In genomic region chr3:62873672-62874397, GRCh38 we compare ENCODE assay signal across 8 cellular contexts. TPM values are rescaled to one million over a fixed set of nuclear protein-coding genes. Genes with fewer than 3 reads are reported as not detected.
DNase-seq lines count a peak whose midpoint lies in the region; ATAC-seq, FAIRE-seq and TF ChIP-seq lines count a peak whose summit lies in the region.

No MANE protein-coding gene starts in this region.

- H4K20me1 ChIP-seq in GM23338 (replicated peaks; ENCODE audit: insufficient read depth): no peaks in the 10 kb centered on the region
- 0 out of 2 replicates have a peak, but pooled peaks cover 5% of the 10 kb centered on the region for H4K20me1 ChIP-seq in OCI-LY7 (ENCODE audit: insufficient read depth, low read length)
- no peaks in the 10 kb centered on the region for H4K20me1 ChIP-seq in neural cell (ENCODE audit: insufficient read depth)

- TF ChIP-seq CTCF in A549 (IDR thresholded peaks at IDR 0.05) (peak; percentile 21; the same call in 2 of the 3 replicates), GM23338 (conservative IDR thresholded peaks at IDR 0.05; ENCODE audit: low read depth in 2 of 2) (peak; percentile 66 to 80), OCI-LY7 (conservative IDR thresholded peaks at IDR 0.05; ENCODE audit: low read length) (peak; percentile 69), neural cell (IDR thresholded peaks at IDR 0.05; ENCODE audit: poor library complexity, severe bottlenecking) (peak; percentile 86)

- H3K4me2 ChIP-seq in A549: peak overlapping the region; percentile 85
- H3K4me2 ChIP-seq in GM23338: peak overlapping the region; percentile 74
- H3K4me2 ChIP-seq in OCI-LY7 (ENCODE audit: low read length): peak overlapping the region; percentile 77
- H3K4me2 ChIP-seq in neural cell (ENCODE audit: low read length): peak overlapping the region; percentile 66

- no peaks in the 10 kb centered on the region for H3F3A ChIP-seq in GM23338 (replicated peaks; ENCODE audit: low read depth)
- H3F3A ChIP-seq in neural cell (ENCODE audit: insufficient read depth, low read length, poor library complexity, severe bottlenecking): no peaks in the 10 kb centered on the region

- peak overlapping the region; percentile 91 for H3K9ac ChIP-seq in neural cell (ENCODE audit: low read length)

- BruUV-seq in OCI-LY7 (replicated peaks; lab: Mats Ljungman, UMichigan): no TSS peak

- TF ChIP-seq RAD21 in A549 (conservative IDR thresholded peaks at IDR 0.05 in 1 of 2, IDR thresholded peaks at IDR 0.05 in 1 of 2): peak in 1 of 2 experiments; percentile 27; a peak in 1 of 5 replicates
- TF ChIP-seq RAD21 in neural cell (conservative IDR thresholded peaks at IDR 0.05): peak; percentile 80

- H3K27ac Mint-ChIP-seq in GM23338: peak overlapping the region; percentile 74
- no peak overlapping the region for H3K27ac Mint-ChIP-seq in activated T-helper 2 cell treated with anti-CD3 and anti-CD28 coated beads, Interferon-gamma antibody, Interleukin-2, Interleukin-4, amounts not matched to agents 10 μg/mL and 5 μg/mL and 100 μg/mL, durations not matched to agents 14 hours and 24 hours and 36 hours

- H3K27me3 Mint-ChIP-seq in GM23338 (ENCODE audit: insufficient read depth, low read depth, poor library complexity): peaks cover 9% of the 10 kb centered on the region
- H3K27me3 Mint-ChIP-seq in activated T-helper 2 cell treated with anti-CD3 and anti-CD28 coated beads, Interferon-gamma antibody, Interleukin-2, Interleukin-4, amounts not matched to agents 10 μg/mL and 5 μg/mL and 100 μg/mL, durations not matched to agents 14 hours and 24 hours and 36 hours (ENCODE audit: low read depth): peaks cover 35% of the 10 kb centered on the region

- H3K36me3 Mint-ChIP-seq in GM23338 (ENCODE audit: low read depth): no peaks in the 10 kb centered on the region
- no peaks in the 10 kb centered on the region for H3K36me3 Mint-ChIP-seq in activated T-helper 2 cell treated with anti-CD3 and anti-CD28 coated beads, Interferon-gamma antibody, Interleukin-2, Interleukin-4, amounts not matched to agents 10 μg/mL and 5 μg/mL and 100 μg/mL, durations not matched to agents 14 hours and 24 hours and 36 hours (ENCODE audit: low read depth)

- no peaks in the 10 kb centered on the region; the same call in 2 of the 3 replicates for H3K9me3 Mint-ChIP-seq in GM23338
- H3K9me3 Mint-ChIP-seq in activated T-helper 2 cell treated with anti-CD3 and anti-CD28 coated beads, Interferon-gamma antibody, Interleukin-2, Interleukin-4, amounts not matched to agents 10 μg/mL and 5 μg/mL and 100 μg/mL, durations not matched to agents 14 hours and 24 hours and 36 hours: no peaks in the 10 kb centered on the region

- CTCF ChIA-PET in A549 (lab: Yijun Ruan, JAX) (interaction anchor here (0.7 to 1.3 kb wide), 2 partner anchors 18 to 321 kb away, joined by 3 read pairs; no protein-coding TSS in a partner anchor), OCI-LY7 (lab: Charles Lee; ENCODE audit: unreplicated experiment) (interaction anchor here (0.6 to 3.5 kb wide), 7 partner anchors 38 to 372 kb away, joined by 3 to 25 read pairs (median 6); no protein-coding TSS in a partner anchor)

- peak overlapping the region; percentile 48 for H3K4me3 ChIP-seq in A549
- H3K4me3 ChIP-seq in GM23338: peak overlapping the region; percentile 82
- peak overlapping the region; percentile 91 for H3K4me3 ChIP-seq in OCI-LY7 (ENCODE audit: low read depth, low read length, poor library complexity, severe bottlenecking)
- peak overlapping the region; percentile 86 for H3K4me3 ChIP-seq in neural cell (ENCODE audit: low read length)

- H3K9me3 ChIP-seq in A549 (no peaks in the 10 kb centered on the region), OCI-LY7 (ENCODE audit: low read length) (no peaks in the 10 kb centered on the region), neural cell (ENCODE audit: low read length) (no peaks in the 10 kb centered on the region)

- no peak for TF ChIP-seq EP300 in A549 (IDR thresholded peaks at IDR 0.05)
- TF ChIP-seq EP300 in neural cell (conservative IDR thresholded peaks at IDR 0.05; ENCODE audit: poor library complexity, severe bottlenecking): peak; percentile 34

- no peaks in the 10 kb centered on the region for H3K9me2 ChIP-seq in GM23338 (ENCODE audit: insufficient read depth)
- no peaks in the 10 kb centered on the region for H3K9me2 ChIP-seq in OCI-LY7 (ENCODE audit: insufficient read depth, low read length)
- no peaks in the 10 kb centered on the region for H3K9me2 ChIP-seq in neural cell (ENCODE audit: insufficient read depth, low read length)

- DNase-seq in A549 (ENCODE audit: low read depth in 1 of 2, low spot score in 1 of 2) (peak; percentile 10 to 13), GM23338 (ENCODE audit: low spot score) (peak; percentile 92), OCI-LY7 (ENCODE audit: low spot score) (peak; percentile 92), fibroblast of peridontal ligament (ENCODE audit: extremely low read depth) (peak; percentile 29), HUDEP-2 (lab: John Stamatoyannopoulos, UW; ENCODE audit: unreplicated experiment in 76 of 76) (no peak)
- DNase-seq in activated T-helper 2 cell treated with anti-CD3 and anti-CD28 coated beads, Interferon-gamma antibody, Interleukin-2, Interleukin-4, amounts not matched to agents 10 μg/mL and 5 μg/mL and 100 μg/mL, durations not matched to agents 14 hours and 24 hours and 36 hours (ENCODE audit: low spot score): no peak

- no peak for TF ChIP-seq POLR2A in A549 (IDR thresholded peaks at IDR 0.05; ENCODE audit: low read length)

- no peaks in the 10 kb centered on the region for H3K27me3 ChIP-seq in GM23338 (ENCODE audit: insufficient read depth)
- peaks cover 24% of the 10 kb centered on the region for H3K27me3 ChIP-seq in neural cell (ENCODE audit: insufficient read depth, low read depth, low read length)

- H3K36me3 ChIP-seq in GM23338 (ENCODE audit: insufficient read depth) (no peaks in the 10 kb centered on the region), OCI-LY7 (ENCODE audit: insufficient read depth, low read length) (no peaks in the 10 kb centered on the region), neural cell (ENCODE audit: insufficient read depth, low read length) (no peaks in the 10 kb centered on the region)

- WGBS in A549 (ENCODE audit: missing lambda C conversion rate): 2% methylated on average over 15 of the region's 56 CpGs

- no peak for FAIRE-seq in A549 (lab: Jason Lieb, UNC)

- H2AFZ ChIP-seq in GM23338 (peak overlapping the region; percentile 82; the same call in 1 of the 2 replicates), OCI-LY7 (ENCODE audit: low read length) (peak overlapping the region; percentile 22; the same call in 1 of the 2 replicates), neural cell (ENCODE audit: low read depth, low read length) (peak overlapping the region; percentile 72)

- no peaks in the 10 kb centered on the region for H3K4me1 ChIP-seq in A549
- H3K4me1 ChIP-seq in GM23338 (ENCODE audit: insufficient read depth): peaks cover 13% of the 10 kb centered on the region
- H3K4me1 ChIP-seq in OCI-LY7 (ENCODE audit: insufficient read depth, low read length, poor library complexity, severe bottlenecking): peaks cover 36% of the 10 kb centered on the region

- H3K4me1 Mint-ChIP-seq in GM23338: peaks cover 13% of the 10 kb centered on the region
- no peaks in the 10 kb centered on the region for H3K4me1 Mint-ChIP-seq in activated T-helper 2 cell treated with anti-CD3 and anti-CD28 coated beads, Interferon-gamma antibody, Interleukin-2, Interleukin-4, amounts not matched to agents 10 μg/mL and 5 μg/mL and 100 μg/mL, durations not matched to agents 14 hours and 24 hours and 36 hours (ENCODE audit: low read depth)

- ATAC-seq in A549: peak; percentile 90 to 91
- peak; percentile 79 for ATAC-seq in GM23338
- no peak for ATAC-seq in GM19023 (IDR thresholded peaks at IDR 0.05; ENCODE audit: unreplicated experiment)

- H3K79me2 ChIP-seq in GM23338 (replicated peaks; ENCODE audit: insufficient read depth) (peaks cover 20% of the 10 kb centered on the region; the same call in 1 of the 2 replicates), OCI-LY7 (ENCODE audit: insufficient read depth, low read depth, low read length) (peaks cover 29% of the 10 kb centered on the region; the same call in 1 of the 2 replicates), neural cell (replicated peaks; ENCODE audit: insufficient read depth, low read length) (peaks cover 40% of the 10 kb centered on the region)

- POLR2A ChIA-PET in A549 (lab: Yijun Ruan, JAX) (no interaction called here), OCI-LY7 (lab: Charles Lee) (interaction anchor here (0.7 to 7.5 kb wide), 23 partner anchors 10 to 354 kb away, joined by 3 to 77 read pairs (median 7); no protein-coding TSS in a partner anchor)

- H3K27ac ChIP-seq in A549 (peak overlapping the region in 1 of 2 experiments; percentile 67; a peak in 3 of 6 replicates), GM23338 (ENCODE audit: low read depth) (0 out of 2 replicates have a peak overlapping the region, but pooled peaks have one; percentile 22), OCI-LY7 (ENCODE audit: low read depth, low read length, poor library complexity, severe bottlenecking) (peak overlapping the region; percentile 84), neural cell (ENCODE audit: low read length) (peak overlapping the region; percentile 87)

- intact Hi-C loops in OCI-LY7 (cut with micrococcal nuclease; ENCODE audit: unreplicated experiment): loop anchor here (1.0 to 2.0 kb wide), 7 partner anchors 49 to 371 kb away; no protein-coding TSS in a partner anchor
- intact Hi-C loops in activated T-helper 2 cell treated with anti-CD3 and anti-CD28 coated beads, Interferon-gamma antibody, Interleukin-2, Interleukin-4, amounts not matched to agents 10 μg/mL and 5 μg/mL and 100 μg/mL, durations not matched to agents 14 hours and 24 hours and 36 hours (cut with micrococcal nuclease): loop anchor here (10.0 kb wide), 1 partner anchor 499 kb away; the partner anchor contains the start of gene FEZF2

- H3K4me3 Mint-ChIP-seq in GM23338: peak overlapping the region; percentile 91
- no peak overlapping the region for H3K4me3 Mint-ChIP-seq in activated T-helper 2 cell treated with anti-CD3 and anti-CD28 coated beads, Interferon-gamma antibody, Interleukin-2, Interleukin-4, amounts not matched to agents 10 μg/mL and 5 μg/mL and 100 μg/mL, durations not matched to agents 14 hours and 24 hours and 36 hours (ENCODE audit: low read depth)

RNA-seq across cellular contexts. Expression of gene CADPS, which starts 1.4 kb away (rescaled TPM):
- polyA plus RNA-seq in A549 (2011; rRNA removed) (not detected in 2 replicates), A549 (2017; fragmentation: RNase III; extraction: RNeasy Plus Mini Kit Qiagen cat#74134 plus additional on column Dnase treatment) (not detected in 3 replicates), GM23338 (2016; fragmentation: Nextera tagmentation; extraction: Ambion mirVana) (9.5 and 14.7 TPM in 2 replicates), neural cell (118 and 125 TPM in 2 replicates)
- polyA plus RNA-seq in A549 (2012; cell fraction: cytosol; rRNA removed): not detected in 2 replicates
- polyA plus RNA-seq in A549 (2012; cell fraction: nucleus; rRNA removed): not detected in 2 replicates
- not detected in 2 replicates for polyA minus RNA-seq in A549 (2011; rRNA and poly(A)+ RNA removed)
- 16.4 and 22.0 TPM in 2 replicates for total RNA-seq in GM23338 (2014; rRNA removed; shearing (Covaris generic))
- total RNA-seq in OCI-LY7 (2014; rRNA removed; shearing (Covaris generic)): 61.3 and 76.9 TPM in 2 replicates
- 68.6 and 79.5 TPM in 2 replicates for total RNA-seq in OCI-LY7 (2022)
- 183 and 201 TPM in 2 replicates for polyA minus RNA-seq in neural cell
- not detected in 2 replicates for total RNA-seq in activated T-helper 2 cell treated with anti-CD3 and anti-CD28 coated beads, Interferon-gamma antibody, Interleukin-2, Interleukin-4, amounts not matched to agents 10 μg/mL and 5 μg/mL and 100 μg/mL, durations not matched to agents 14 hours and 24 hours and 36 hours

Comparison
In these comparisons a context has a peak if more than half of its experiments do, and no peak if none do; other contexts are left out.
1. DNase-seq: peak in A549 (2 of 2), GM23338 (single experiment), OCI-LY7 (single experiment) and fibroblast of peridontal ligament (single experiment); none in HUDEP-2 (0 of 76) and activated T-helper 2 cell treated with anti-CD3 and anti-CD28 coated beads, Interferon-gamma antibody, Interleukin-2, Interleukin-4, amounts not matched to agents 10 μg/mL and 5 μg/mL and 100 μg/mL, durations not matched to agents 14 hours and 24 hours and 36 hours (single experiment).
2. CTCF ChIP-seq: peak in every context shown above with its lines; median percentile 86 in neural cell; 73 in GM23338; 69 in OCI-LY7; 21 in A549.
3. H2AFZ ChIP-seq: peak in every context shown above with its lines; median percentile 82 in GM23338; 72 in neural cell; 22 in OCI-LY7.
4. RNA of gene CADPS, which starts 1.4 kb away (total RNA-seq): 61.3 to 79.5 TPM in OCI-LY7 and 16.4 to 22.0 TPM in GM23338; not detected in activated T-helper 2 cell treated with anti-CD3 and anti-CD28 coated beads, Interferon-gamma antibody, Interleukin-2, Interleukin-4, amounts not matched to agents 10 μg/mL and 5 μg/mL and 100 μg/mL, durations not matched to agents 14 hours and 24 hours and 36 hours; every median in the first group is over 10 times any median in the second.
5. Peak in every context shown above with its lines, with median percentiles within 50 percentile points of each other: H3K4me2 ChIP-seq and H3K4me3 ChIP-seq.